8 cellular contexts compared by ENCODE assay signal in the genomic region with DNA sequence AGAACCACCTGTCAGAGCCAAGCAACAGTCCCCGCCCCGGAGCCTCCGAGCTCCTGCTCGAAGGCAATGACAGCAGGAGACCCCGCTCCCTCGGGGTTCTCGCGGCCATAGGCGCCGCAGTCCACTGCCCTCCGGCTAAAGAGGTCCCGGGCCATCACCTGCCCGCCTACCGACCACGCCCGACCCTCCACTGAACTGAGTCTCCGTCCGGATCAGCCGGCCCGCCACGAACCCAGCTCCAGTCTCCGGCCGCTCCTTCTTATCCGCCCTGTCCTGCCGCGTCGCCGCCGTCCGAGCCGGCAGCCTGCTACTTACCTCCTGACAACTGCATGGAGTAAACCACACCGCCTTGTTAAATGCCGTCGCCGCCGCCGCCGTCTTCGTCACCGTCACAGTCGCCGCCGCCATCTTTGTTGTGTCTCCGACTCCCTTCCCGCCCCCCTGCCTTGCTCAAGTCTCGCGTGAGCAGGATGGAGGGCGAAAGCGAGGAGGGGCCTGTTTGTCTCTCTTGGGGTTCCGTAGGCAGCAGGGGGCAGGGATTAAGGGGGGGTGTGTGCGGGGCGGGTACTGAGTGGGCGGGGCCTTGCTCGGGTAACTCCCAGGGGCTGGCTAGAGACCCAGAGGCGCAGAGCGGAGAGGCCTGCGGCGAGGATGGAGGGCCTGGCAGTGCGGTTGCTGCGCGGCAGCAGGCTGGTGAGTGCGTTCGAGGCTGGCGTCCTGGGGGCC. TPM values are rescaled to one million over a fixed set of nuclear protein-coding genes. Genes with fewer than 3 reads are reported as not detected.
DNase-seq lines count a peak whose midpoint lies in the region; ATAC-seq and TF ChIP-seq lines count a peak whose summit lies in the region.

Gene ACADSB (plus strand): TSS at position 628 of the 726 bp plus-strand sequence. CDS start 24 bp downstream, at position 652.
Gene IKZF5 (minus strand): TSS at position 417 of the 726 bp plus-strand sequence. CDS start 10,170 bp downstream, outside the sequence.

- CTCF ChIA-PET in activated CD4-positive, alpha-beta T cell treated with anti-CD3 and anti-CD28 coated beads, Interleukin-2, amount 10 ng/mL, durations not matched to agents 7 days and 5 days (lab: Charles Lee): interaction anchor here (1.1 to 1.3 kb wide), 2 partner anchors 11 to 29 kb away, joined by 3 read pairs; partner anchors contain the start of gene PSTK

- H3K36me3 Mint-ChIP-seq in activated CD4-positive, alpha-beta T cell treated with anti-CD3 and anti-CD28 coated beads, Interleukin-2, amount 10 ng/mL, durations not matched to agents 7 days and 5 days (ENCODE audit: low read depth): peaks cover 11% of the 10 kb centered on the region

- no peaks in the 10 kb centered on the region for H3K27me3 Mint-ChIP-seq in activated CD4-positive, alpha-beta T cell treated with anti-CD3 and anti-CD28 coated beads, Interleukin-2, amount 10 ng/mL, durations not matched to agents 7 days and 5 days

- H3K27me3 ChIP-seq in left lung: no peaks in the 10 kb centered on the region

- H3K27ac ChIP-seq in C4-2B (peak within 1 kb of the TSS; percentile 74), left lung (peak within 1 kb of the TSS; percentile 87 to 90)

- peak within 1 kb of the TSS; percentile 100 for H3K27ac Mint-ChIP-seq in activated CD4-positive, alpha-beta T cell treated with anti-CD3 and anti-CD28 coated beads, Interleukin-2, amount 10 ng/mL, durations not matched to agents 7 days and 5 days

- ATAC-seq in GM19372 (IDR thresholded peaks at IDR 0.05; ENCODE audit: low read depth, unreplicated experiment): peak; percentile 84
- ATAC-seq in HG03521 (IDR thresholded peaks at IDR 0.05; ENCODE audit: unreplicated experiment): peak; percentile 77
- ATAC-seq in left lung: peak; percentile 95

- no peak for TF ChIP-seq CTCF in C4-2B (conservative IDR thresholded peaks at IDR 0.05)
- TF ChIP-seq CTCF in left lung (IDR thresholded peaks at IDR 0.05): peak in 1 of 2 donors; percentile 15

- H3K4me1 ChIP-seq in left lung: peaks cover 11 to 44% of the 10 kb centered on the region in 2 donors

- H3K9me3 ChIP-seq in left lung: no peaks in the 10 kb centered on the region

- no peaks in the 10 kb centered on the region for H3K36me3 ChIP-seq in left lung

- intact Hi-C loops in left lung (cut with DNase I): no loop called here

- H3K9me3 Mint-ChIP-seq in activated CD4-positive, alpha-beta T cell treated with anti-CD3 and anti-CD28 coated beads, Interleukin-2, amount 10 ng/mL, durations not matched to agents 7 days and 5 days: no peaks in the 10 kb centered on the region

- DNase-seq in NCI-H69 (lab: John Stamatoyannopoulos, UW) (peak; percentile 95), cortex of kidney (lab: John Stamatoyannopoulos, UW) (peak; percentile 37), left lung (peak; percentile 97)
- peak; percentile 98 for DNase-seq in activated CD4-positive, alpha-beta T cell treated with anti-CD3 and anti-CD28 coated beads, Interleukin-2, amount 10 ng/mL, durations not matched to agents 7 days and 5 days
- DNase-seq in stimulated activated CD4-positive, alpha-beta T cell treated with anti-CD3 and anti-CD28 coated beads, Interleukin-2, amount 100 ng/mL, for 4 hours (ENCODE audit: low read depth): peak; percentile 95

- H3K4me3 ChIP-seq in left lung: peak within 1 kb of the TSS; percentile 91 to 94

- peak within 1 kb of the TSS; percentile 92 for H3K4me3 Mint-ChIP-seq in activated CD4-positive, alpha-beta T cell treated with anti-CD3 and anti-CD28 coated beads, Interleukin-2, amount 10 ng/mL, durations not matched to agents 7 days and 5 days

- POLR2A ChIA-PET in activated CD4-positive, alpha-beta T cell treated with anti-CD3 and anti-CD28 coated beads, Interleukin-2, amount 10 ng/mL, durations not matched to agents 7 days and 5 days (lab: Charles Lee): interaction anchor here (0.8 kb wide), 1 partner anchor 28 kb away, joined by 3 read pairs; the partner anchor contains the start of gene PSTK

- peaks cover 40% of the 10 kb centered on the region for H3K4me1 Mint-ChIP-seq in activated CD4-positive, alpha-beta T cell treated with anti-CD3 and anti-CD28 coated beads, Interleukin-2, amount 10 ng/mL, durations not matched to agents 7 days and 5 days

RNA-seq across cellular contexts. Expression of gene ACADSB, which starts in this region (rescaled TPM):
- total RNA-seq in activated CD4-positive, alpha-beta T cell treated with anti-CD3 and anti-CD28 coated beads, Interleukin-2, amount 10 ng/mL, durations not matched to agents 7 days and 5 days: 10 to 100 TPM; 21.4 to 25.1 TPM
- total RNA-seq in left lung: 10 to 100 TPM; 27.0 to 61.8 TPM

RNA-seq across cellular contexts. Expression of gene IKZF5, which starts in this region (rescaled TPM):
- 10 to 100 TPM; 14.3 to 14.6 TPM for total RNA-seq in activated CD4-positive, alpha-beta T cell treated with anti-CD3 and anti-CD28 coated beads, Interleukin-2, amount 10 ng/mL, durations not matched to agents 7 days and 5 days
- 10 to 100 TPM; 12.5 to 14.5 TPM for total RNA-seq in left lung

Comparison
In these comparisons a context has a peak if more than half of its experiments do, and no peak if none do; other contexts are left out.
1. Peak in every context shown above with its lines: DNase-seq, ATAC-seq, H3K4me3 ChIP-seq and H3K27ac ChIP-seq.
2. DNase-seq: peak in every context shown above with its lines; median percentile 98 in activated CD4-positive, alpha-beta T cell treated with anti-CD3 and anti-CD28 coated beads, Interleukin-2, amount 10 ng/mL, durations not matched to agents 7 days and 5 days; 97 in left lung; 95 in NCI-H69; 95 in stimulated activated CD4-positive, alpha-beta T cell treated with anti-CD3 and anti-CD28 coated beads, Interleukin-2, amount 100 ng/mL, for 4 hours; 37 in cortex of kidney.